ENCODE assay signal across 22 cellular contexts in genomic region chr10:47287805-47288204, GRCh38. TPM values are rescaled to one million over a fixed set of nuclear protein-coding genes. Genes with fewer than 3 reads are reported as not detected.
"Had no signal": no experiment of that assay in that cellular context is flagged by ENCODE, and none has a peak within 500 bp of the region (broad histone marks: within the 10 kb centered on the region; RNA-seq: fewer than 3 reads in every experiment).

No MANE protein-coding gene starts in this region.

- H3K9me3 Mint-ChIP-seq: dendritic cell treated with granulocyte-macrophage colony-stimulating factor and Interleukin-4, amounts not matched to agents 40 ng/mL and 50 ng/mL, for 4 days; effector memory CD8-positive, alpha-beta T cell; immature natural killer cell; naive B cell; nephron had no signal

- H3K27ac Mint-ChIP-seq: dendritic cell treated with granulocyte-macrophage colony-stimulating factor and Interleukin-4, amounts not matched to agents 40 ng/mL and 50 ng/mL, for 4 days; effector memory CD8-positive, alpha-beta T cell; immature natural killer cell; naive B cell; nephron had no signal

- H3K27me3 ChIP-seq: gastroesophageal sphincter, sigmoid colon, stomach had no signal

- H3K4me3 ChIP-seq: esophagus squamous epithelium, gastroesophageal sphincter, lung, sigmoid colon, skin epidermis, stomach had no signal

- H3K4me1 ChIP-seq: gastroesophageal sphincter had no signal

- H3K4me3 Mint-ChIP-seq: dendritic cell treated with granulocyte-macrophage colony-stimulating factor and Interleukin-4, amounts not matched to agents 40 ng/mL and 50 ng/mL, for 4 days; effector memory CD8-positive, alpha-beta T cell; immature natural killer cell; nephron had no signal

- DNase-seq: effector memory CD8-positive, alpha-beta T cell; esophagus squamous epithelium; foreskin fibroblast; glutamatergic neuron; immature natural killer cell; kidney; mesenchymal stem cell; naive B cell; stimulated activated naive CD4-positive, alpha-beta T cell; stomach; substantia nigra had no signal

- H3K9me3 ChIP-seq: esophagus squamous epithelium, gastroesophageal sphincter, sigmoid colon, stomach had no signal

- H3K36me3 Mint-ChIP-seq: immature natural killer cell, naive B cell had no signal

- H3K27ac ChIP-seq: esophagus squamous epithelium, gastroesophageal sphincter, sigmoid colon, skin epidermis, stomach had no signal

- H3K27me3 Mint-ChIP-seq: naive B cell had no signal

- H3K36me3 ChIP-seq: esophagus squamous epithelium, gastroesophageal sphincter, sigmoid colon, stomach had no signal

RNA-seq across cellular contexts. Expression of gene GDF10, which starts 12.2 kb away (rescaled TPM):
- total RNA-seq: epithelial cell of proximal tubule, pulmonary artery endothelial cell had no signal

RNA-seq across cellular contexts. Expression of gene GDF2, which starts 34.4 kb away (rescaled TPM):
- total RNA-seq: epithelial cell of proximal tubule, esophagus squamous epithelium, gastroesophageal sphincter, kidney, left cardiac atrium, left ventricle myocardium superior, lung, osteoblast, pulmonary artery endothelial cell, sigmoid colon, stomach had no signal
